In genomic region chr1:71093938-71094337, GRCh38 we compare ENCODE assay signal across 1 cellular context.
TF ChIP-seq lines count a peak whose summit lies in the region.

No MANE protein-coding gene starts in this region.

TF ChIP-seq in HCT116, 20 proteins besides CTCF, POLR2A, EP300 and RAD21 (continued from another document):
- no peak for TF ChIP-seq ZBTB33 (IDR thresholded peaks at IDR 0.05; ENCODE audit: extremely low read depth, insufficient replicate concordance, low read length)
- TF ChIP-seq, protein P1, sequence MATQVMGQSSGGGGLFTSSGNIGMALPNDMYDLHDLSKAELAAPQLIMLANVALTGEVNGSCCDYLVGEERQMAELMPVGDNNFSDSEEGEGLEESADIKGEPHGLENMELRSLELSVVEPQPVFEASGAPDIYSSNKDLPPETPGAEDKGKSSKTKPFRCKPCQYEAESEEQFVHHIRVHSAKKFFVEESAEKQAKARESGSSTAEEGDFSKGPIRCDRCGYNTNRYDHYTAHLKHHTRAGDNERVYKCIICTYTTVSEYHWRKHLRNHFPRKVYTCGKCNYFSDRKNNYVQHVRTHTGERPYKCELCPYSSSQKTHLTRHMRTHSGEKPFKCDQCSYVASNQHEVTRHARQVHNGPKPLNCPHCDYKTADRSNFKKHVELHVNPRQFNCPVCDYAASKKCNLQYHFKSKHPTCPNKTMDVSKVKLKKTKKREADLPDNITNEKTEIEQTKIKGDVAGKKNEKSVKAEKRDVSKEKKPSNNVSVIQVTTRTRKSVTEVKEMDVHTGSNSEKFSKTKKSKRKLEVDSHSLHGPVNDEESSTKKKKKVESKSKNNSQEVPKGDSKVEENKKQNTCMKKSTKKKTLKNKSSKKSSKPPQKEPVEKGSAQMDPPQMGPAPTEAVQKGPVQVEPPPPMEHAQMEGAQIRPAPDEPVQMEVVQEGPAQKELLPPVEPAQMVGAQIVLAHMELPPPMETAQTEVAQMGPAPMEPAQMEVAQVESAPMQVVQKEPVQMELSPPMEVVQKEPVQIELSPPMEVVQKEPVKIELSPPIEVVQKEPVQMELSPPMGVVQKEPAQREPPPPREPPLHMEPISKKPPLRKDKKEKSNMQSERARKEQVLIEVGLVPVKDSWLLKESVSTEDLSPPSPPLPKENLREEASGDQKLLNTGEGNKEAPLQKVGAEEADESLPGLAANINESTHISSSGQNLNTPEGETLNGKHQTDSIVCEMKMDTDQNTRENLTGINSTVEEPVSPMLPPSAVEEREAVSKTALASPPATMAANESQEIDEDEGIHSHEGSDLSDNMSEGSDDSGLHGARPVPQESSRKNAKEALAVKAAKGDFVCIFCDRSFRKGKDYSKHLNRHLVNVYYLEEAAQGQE (IDR thresholded peaks at IDR 0.05; ENCODE audit: low read depth), result no peak
- no peak for TF ChIP-seq CBX3 (IDR thresholded peaks at IDR 0.05; ENCODE audit: low read depth)
- TF ChIP-seq YY1 (IDR thresholded peaks at IDR 0.05; ENCODE audit: extremely low read depth, insufficient replicate concordance, low read depth, low read length), result no peak
- TF ChIP-seq SP1 (IDR thresholded peaks at IDR 0.05; ENCODE audit: low read depth), result no peak
